In genomic region chr12:18612971-18613370, GRCh38 we compare ENCODE assay signal across 18 cellular contexts.
DNase-seq lines count a peak whose midpoint lies in the region; ATAC-seq and TF ChIP-seq lines count a peak whose summit lies in the region.
"Had no signal": no experiment of that assay in that cellular context is flagged by ENCODE, and none has a peak within 500 bp of the region (broad histone marks: within the 10 kb centered on the region; RNA-seq: fewer than 3 reads in every experiment).

No MANE protein-coding gene starts in this region.

- TF ChIP-seq CTCF in PC-9 (conservative IDR thresholded peaks at IDR 0.05) (no peak), gastroesophageal sphincter (IDR thresholded peaks at IDR 0.05) (no peak), chondrocyte (IDR thresholded peaks at IDR 0.05) (no peak)

- TF ChIP-seq POLR2A in gastroesophageal sphincter (IDR thresholded peaks at IDR 0.05): no peak

- H3K27ac ChIP-seq in PC-9 (no peak overlapping the region), gastroesophageal sphincter (peak overlapping the region in 3 of 4 donors; percentile 5 to 43 (median 11))
- H3K27ac ChIP-seq: BLaER1, C4-2B had no signal

- no peaks in the 10 kb centered on the region for H3K36me3 Mint-ChIP-seq in chondrocyte (ENCODE audit: low read depth)
- H3K36me3 Mint-ChIP-seq: CD4-positive, CD25-positive, alpha-beta regulatory T cell; CD8-positive, alpha-beta T cell had no signal

- intact Hi-C loops in PC-9 (cut with micrococcal nuclease; ENCODE audit: unreplicated experiment): no loop called here

- no peaks in the 10 kb centered on the region for H3K79me2 ChIP-seq in PC-9 (ENCODE audit: low read depth)

- no peak overlapping the region for H3K4me3 ChIP-seq in PC-9
- no peak overlapping the region for H3K4me3 ChIP-seq in gastroesophageal sphincter
- H3K4me3 ChIP-seq: BLaER1, HAP-1 had no signal

- no peaks in the 10 kb centered on the region for H3K4me1 ChIP-seq in PC-9 (replicated peaks; ENCODE audit: insufficient read depth)
- H3K4me1 ChIP-seq in gastroesophageal sphincter: peaks cover 0 to 8% (median 3%) of the 10 kb centered on the region in 3 donors
- H3K4me1 ChIP-seq: BLaER1, Caco-2, HAP-1 had no signal

- 38 to 49% methylated on average over 2 of the region's 2 CpGs for WGBS in gastroesophageal sphincter (ENCODE audit: low coverage in 1 of 2), 2 donors

- no peak overlapping the region for H3K27ac Mint-ChIP-seq in chondrocyte (ENCODE audit: unreplicated experiment)
- H3K27ac Mint-ChIP-seq: B cell; CD4-positive, CD25-positive, alpha-beta regulatory T cell; CD8-positive, alpha-beta T cell; HFFc6 had no signal

- H3K9me3 ChIP-seq in PC-9 (ENCODE audit: insufficient read depth, low read depth) (no peaks in the 10 kb centered on the region), gastroesophageal sphincter (no peaks in the 10 kb centered on the region)
- H3K9me3 ChIP-seq: BLaER1, Caco-2, HAP-1 had no signal

- CTCF ChIA-PET in PC-9 (lab: Charles Lee): no interaction called here

- 0 out of 2 replicates have a peak overlapping the region, but pooled peaks have one; percentile 1 for H2AFZ ChIP-seq in PC-9

- H3K9me2 ChIP-seq in PC-9 (ENCODE audit: insufficient read depth): no peaks in the 10 kb centered on the region

- no peak overlapping the region for H3K4me3 Mint-ChIP-seq in chondrocyte (ENCODE audit: unreplicated experiment)
- H3K4me3 Mint-ChIP-seq: B cell; CD4-positive, CD25-positive, alpha-beta regulatory T cell; CD8-positive, alpha-beta T cell; HFFc6 had no signal

- no peak for ATAC-seq in gastroesophageal sphincter
- ATAC-seq: CD8-positive, alpha-beta T cell had no signal

- no peaks in the 10 kb centered on the region for H3K27me3 Mint-ChIP-seq in chondrocyte (ENCODE audit: low read depth)
- H3K27me3 Mint-ChIP-seq: B cell; CD4-positive, CD25-positive, alpha-beta regulatory T cell had no signal

- no peak for TF ChIP-seq EP300 in gastroesophageal sphincter (IDR thresholded peaks at IDR 0.05)

- no peaks in the 10 kb centered on the region for H4K20me1 ChIP-seq in PC-9 (ENCODE audit: insufficient read depth)
- H4K20me1 ChIP-seq: BLaER1 had no signal

- no peaks in the 10 kb centered on the region for H3F3A ChIP-seq in PC-9 (ENCODE audit: insufficient read depth, low read depth)

- BruUV-seq in PC-9 (replicated peaks; lab: Mats Ljungman, UMichigan): no TSS peak

- POLR2A ChIA-PET in PC-9 (lab: Charles Lee; ENCODE audit: unreplicated experiment): no interaction called here

- H3K4me2 ChIP-seq in PC-9: no peak overlapping the region
- H3K4me2 ChIP-seq: BLaER1 had no signal

- H3K9me3 Mint-ChIP-seq in chondrocyte (ENCODE audit: low read depth): no peaks in the 10 kb centered on the region
- H3K9me3 Mint-ChIP-seq: HFFc6 had no signal

- peaks cover 7% of the 10 kb centered on the region for H3K4me1 Mint-ChIP-seq in chondrocyte (ENCODE audit: low read depth)
- H3K4me1 Mint-ChIP-seq: B cell; CD4-positive, CD25-positive, alpha-beta regulatory T cell had no signal

- no peaks in the 10 kb centered on the region for H3K36me3 ChIP-seq in PC-9 (ENCODE audit: low read depth)
- no peaks in the 10 kb centered on the region for H3K36me3 ChIP-seq in gastroesophageal sphincter
- H3K36me3 ChIP-seq: BLaER1, HAP-1 had no signal

- peak; percentile 11 for DNase-seq in AG08395 (ENCODE audit: low spot score)
- peak; percentile 13 for DNase-seq in AG20443 (ENCODE audit: low spot score)
- DNase-seq in PC-9: no peak
- no peak for DNase-seq in chondrocyte (ENCODE audit: low spot score)
- no peak for DNase-seq in NCI-H1436 (lab: John Stamatoyannopoulos, UW)
- no peak for DNase-seq in DMS79 (lab: John Stamatoyannopoulos, UW)
- DNase-seq: Caco-2; CD4-positive, CD25-positive, alpha-beta regulatory T cell; CD8-positive, alpha-beta T cell; DMS153; GF-D8; GOT3; HFFc6 had no signal

- H3K27me3 ChIP-seq in PC-9 (ENCODE audit: insufficient read depth, low read depth) (no peaks in the 10 kb centered on the region), gastroesophageal sphincter (no peaks in the 10 kb centered on the region)
- H3K27me3 ChIP-seq: BLaER1 had no signal

Comparison
In these comparisons a context has a peak if more than half of its experiments do, and no peak if none do; other contexts are left out.
1. DNase-seq: peak in AG08395 (single experiment) and AG20443 (single experiment); none in PC-9 (0 of 2), chondrocyte (single experiment), NCI-H1436 (single experiment) and DMS79 (single experiment).